Comparison of ENCODE assay signal across 1 cellular context in genomic region chr2:203649176-203649814, GRCh38.
TF ChIP-seq lines count a peak whose summit lies in the region.

No MANE protein-coding gene starts in this region.

TF ChIP-seq in liver, 16 proteins besides CTCF, POLR2A, EP300 and RAD21 (continued from another document):
- TF ChIP-seq, protein P1, sequence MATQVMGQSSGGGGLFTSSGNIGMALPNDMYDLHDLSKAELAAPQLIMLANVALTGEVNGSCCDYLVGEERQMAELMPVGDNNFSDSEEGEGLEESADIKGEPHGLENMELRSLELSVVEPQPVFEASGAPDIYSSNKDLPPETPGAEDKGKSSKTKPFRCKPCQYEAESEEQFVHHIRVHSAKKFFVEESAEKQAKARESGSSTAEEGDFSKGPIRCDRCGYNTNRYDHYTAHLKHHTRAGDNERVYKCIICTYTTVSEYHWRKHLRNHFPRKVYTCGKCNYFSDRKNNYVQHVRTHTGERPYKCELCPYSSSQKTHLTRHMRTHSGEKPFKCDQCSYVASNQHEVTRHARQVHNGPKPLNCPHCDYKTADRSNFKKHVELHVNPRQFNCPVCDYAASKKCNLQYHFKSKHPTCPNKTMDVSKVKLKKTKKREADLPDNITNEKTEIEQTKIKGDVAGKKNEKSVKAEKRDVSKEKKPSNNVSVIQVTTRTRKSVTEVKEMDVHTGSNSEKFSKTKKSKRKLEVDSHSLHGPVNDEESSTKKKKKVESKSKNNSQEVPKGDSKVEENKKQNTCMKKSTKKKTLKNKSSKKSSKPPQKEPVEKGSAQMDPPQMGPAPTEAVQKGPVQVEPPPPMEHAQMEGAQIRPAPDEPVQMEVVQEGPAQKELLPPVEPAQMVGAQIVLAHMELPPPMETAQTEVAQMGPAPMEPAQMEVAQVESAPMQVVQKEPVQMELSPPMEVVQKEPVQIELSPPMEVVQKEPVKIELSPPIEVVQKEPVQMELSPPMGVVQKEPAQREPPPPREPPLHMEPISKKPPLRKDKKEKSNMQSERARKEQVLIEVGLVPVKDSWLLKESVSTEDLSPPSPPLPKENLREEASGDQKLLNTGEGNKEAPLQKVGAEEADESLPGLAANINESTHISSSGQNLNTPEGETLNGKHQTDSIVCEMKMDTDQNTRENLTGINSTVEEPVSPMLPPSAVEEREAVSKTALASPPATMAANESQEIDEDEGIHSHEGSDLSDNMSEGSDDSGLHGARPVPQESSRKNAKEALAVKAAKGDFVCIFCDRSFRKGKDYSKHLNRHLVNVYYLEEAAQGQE (IDR thresholded peaks at IDR 0.05), result no peak
- no peak for TF ChIP-seq MAX (IDR thresholded peaks at IDR 0.05)
